ENCODE assay signal across 31 cellular contexts in the genomic region with DNA sequence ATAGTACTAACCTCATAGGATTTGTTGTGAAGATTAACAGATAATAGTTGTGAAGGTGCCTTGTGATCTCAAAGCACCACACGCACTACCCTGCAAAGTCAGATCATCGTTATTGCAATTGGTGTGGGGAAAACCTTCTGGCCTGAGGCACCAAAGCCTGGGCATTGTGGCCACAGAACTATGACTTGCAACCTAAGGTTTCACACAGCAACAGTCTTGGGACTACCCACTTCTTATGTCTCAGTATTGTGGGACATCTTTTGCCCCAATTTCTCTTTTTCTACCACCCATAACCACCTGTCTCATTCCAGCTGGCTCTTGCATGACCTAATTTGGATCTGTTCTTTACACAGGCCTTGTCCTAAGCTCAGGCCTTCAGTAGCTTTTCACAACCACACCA.
"Had no signal": no experiment of that assay in that cellular context is flagged by ENCODE, and none has a peak within 500 bp of the region (broad histone marks: within the 10 kb centered on the region; RNA-seq: fewer than 3 reads in every experiment).

No MANE protein-coding gene starts in this region.

- FAIRE-seq: bronchial epithelial cell, TTC549 had no signal

- H3K36me3 ChIP-seq: ascending aorta, cardiac muscle cell, colonic mucosa, WERI-Rb-1 had no signal

- H3K27ac ChIP-seq: ascending aorta, cardiac muscle cell, colonic mucosa, WERI-Rb-1 had no signal

- DNase-seq: activated CD4-positive, alpha-beta memory T cell treated with anti-CD3 and anti-CD28 coated beads, Interleukin-2, amount 10 ng/mL, durations not matched to agents 7 days and 5 days; activated CD4-positive, alpha-beta T cell treated with anti-CD3 and anti-CD28 coated beads for 1 hour; activated CD4-positive, alpha-beta T cell treated with anti-CD3 and anti-CD28 coated beads for 36 hours; activated CD4-positive, alpha-beta T cell treated with anti-CD3 and anti-CD28 coated beads for 48 hours; activated CD4-positive, alpha-beta T cell treated with anti-CD3 and anti-CD28 coated beads, Interleukin-2, amount 10 ng/mL, durations not matched to agents 7 days and 5 days; activated CD4-positive, alpha-beta T cell treated with anti-CD3 and anti-CD28 coated beads, Interleukin-2, amount 50 U/mL, for 48 hours; activated CD4-positive, CD25-positive, alpha-beta regulatory T cell; activated CD8-positive, alpha-beta memory T cell treated with anti-CD3 and anti-CD28 coated beads for 24 hours; activated CD8-positive, alpha-beta memory T cell treated with anti-CD3 and anti-CD28 coated beads, Interleukin-2, amount 10 ng/mL, durations not matched to agents 7 days and 5 days; activated CD8-positive, alpha-beta memory T cell treated with anti-CD3 and anti-CD28 coated beads, Interleukin-2, amount 50 U/mL, for 48 hours; activated CD8-positive, alpha-beta T cell treated with anti-CD3 and anti-CD28 coated beads, Interleukin-2, amount 10 ng/mL, durations not matched to agents 7 days and 5 days; activated effector memory CD4-positive, alpha-beta T cell treated with Interleukin-2 at 50 U/mL for 16 hours; activated gamma-delta T cell; activated naive CD4-positive, alpha-beta T cell treated with anti-CD3 and anti-CD28 coated beads, Interleukin-2, amount 10 ng/mL, durations not matched to agents 7 days and 5 days; activated naive CD4-positive, alpha-beta T cell treated with Interleukin-2 at 50 U/mL for 16 hours; activated naive CD8-positive, alpha-beta T cell treated with anti-CD3 and anti-CD28 coated beads, Interleukin-2, amount 10 ng/mL, durations not matched to agents 7 days and 5 days; activated naive CD8-positive, alpha-beta T cell treated with anti-CD3 and anti-CD28 coated beads, Interleukin-2, amount 50 U/mL, for 24 hours; activated T-cell treated with anti-CD3 and anti-CD28 coated beads, Interleukin-2, amount 50 U/mL, for 24 hours; activated T-cell treated with anti-CD3 and anti-CD28 coated beads, Interleukin-2, amount 50 U/mL, for 48 hours; amygdala; anterior cingulate cortex; cerebellar nuclear complex; colonic mucosa; T-helper 2 cell; T-helper 9 cell; WERI-Rb-1 had no signal

- H3K4me1 ChIP-seq: ascending aorta, colonic mucosa had no signal

- H3K4me3 ChIP-seq: ascending aorta, cardiac muscle cell, colonic mucosa had no signal

- H3K9me3 ChIP-seq: ascending aorta, colonic mucosa had no signal

- ATAC-seq: activated CD4-positive, alpha-beta T cell treated with anti-CD3 and anti-CD28 coated beads for 36 hours; activated CD8-positive, alpha-beta memory T cell treated with anti-CD3 and anti-CD28 coated beads, Interleukin-2, amount 10 ng/mL, durations not matched to agents 7 days and 5 days; activated CD8-positive, alpha-beta T cell treated with anti-CD3 and anti-CD28 coated beads, Interleukin-2, amount 10 ng/mL, durations not matched to agents 7 days and 5 days; activated naive CD8-positive, alpha-beta T cell treated with anti-CD3 and anti-CD28 coated beads, Interleukin-2, amount 50 U/mL, for 24 hours; WTC11 had no signal

- H3K27me3 ChIP-seq: ascending aorta, cardiac muscle cell, colonic mucosa had no signal
